Comparison of ENCODE assay signal across 8 cellular contexts in genomic region chr19:8412783-8413592, GRCh38. TPM values are rescaled to one million over a fixed set of nuclear protein-coding genes. Genes with fewer than 3 reads are reported as not detected.
DNase-seq lines count a peak whose midpoint lies in the region; ATAC-seq and TF ChIP-seq lines count a peak whose summit lies in the region.

TSS of gene MARCHF2 (plus strand) at chr19:8413305. CDS start at chr19:8421841, 8,536 bp downstream.

- H3K4me2 ChIP-seq in fibroblast of lung (ENCODE audit: extremely low read depth, insufficient read depth, low read length): peak within 1 kb of the TSS; percentile 89

- peak; percentile 98 to 100 (median 99) for ATAC-seq in natural killer cell

- peak within 1 kb of the TSS; percentile 52 to 78 (median 58) for H3K4me3 ChIP-seq in fibroblast of lung (replicated peaks in 1 of 4; ENCODE audit: control extremely low read depth in 1 of 4, insufficient read depth in 1 of 4, low read depth in 3 of 4, low read length in 4 of 4)

- H3K79me2 ChIP-seq in fibroblast of lung (ENCODE audit: control insufficient read depth, insufficient read depth, low read length): no peaks in the 10 kb centered on the region

- peak; percentile 75 for TF ChIP-seq CTCF in LNCAP (IDR thresholded peaks at IDR 0.05)
- peak; percentile 33 to 42 for TF ChIP-seq CTCF in fibroblast of lung (conservative IDR thresholded peaks at IDR 0.05 in 1 of 2, IDR thresholded peaks at IDR 0.05 in 1 of 2; ENCODE audit: low read depth in 1 of 2, low read length in 2 of 2)
- TF ChIP-seq CTCF in natural killer cell (IDR thresholded peaks at IDR 0.05): peak; percentile 63

- intact Hi-C loops in activated T-helper 1 cell treated with anti-CD3 and anti-CD28 coated beads, Interleukin-12 subunit alpha, Interleukin-12 subunit beta, Interleukin-2, Interleukin-4 antibody, amounts not matched to agents 30 ng/mL and 10 ng/mL and 1 ng/mL, durations not matched to agents 14 hours and 24 hours and 36 hours (cut with micrococcal nuclease): loop anchor here (1.0 to 2.0 kb wide), 8 partner anchors 23 to 419 kb away; partner anchors contain the start of genes HNRNPM, MBD3L1, NDUFA7 and RAB11B
- intact Hi-C loops in natural killer cell (cut with micrococcal nuclease): loop anchor here (1.0 to 10.0 kb wide), 5 partner anchors 23 to 179 kb away; partner anchors contain the start of genes HNRNPM, MYO1F, RAB11B and ZNF414

- peak within 1 kb of the TSS; percentile 57 for H3K9ac ChIP-seq in fibroblast of lung (ENCODE audit: insufficient read depth, low read length)

- no peaks in the 10 kb centered on the region for H3K9me3 ChIP-seq in fibroblast of lung (ENCODE audit: control insufficient read depth, insufficient read depth, low read depth, low read length)

- H3K4me1 Mint-ChIP-seq in activated T-helper 1 cell treated with anti-CD3 and anti-CD28 coated beads, Interleukin-12 subunit alpha, Interleukin-12 subunit beta, Interleukin-2, Interleukin-4 antibody, amounts not matched to agents 30 ng/mL and 10 ng/mL and 1 ng/mL, durations not matched to agents 14 hours and 24 hours and 36 hours (ENCODE audit: low read depth): peaks cover 11% of the 10 kb centered on the region
- H3K4me1 Mint-ChIP-seq in natural killer cell: peaks cover 4 to 5% of the 10 kb centered on the region in 2 donors

- no peaks in the 10 kb centered on the region for H3K36me3 Mint-ChIP-seq in activated T-helper 1 cell treated with anti-CD3 and anti-CD28 coated beads, Interleukin-12 subunit alpha, Interleukin-12 subunit beta, Interleukin-2, Interleukin-4 antibody, amounts not matched to agents 30 ng/mL and 10 ng/mL and 1 ng/mL, durations not matched to agents 14 hours and 24 hours and 36 hours (ENCODE audit: low read depth)
- no peaks in the 10 kb centered on the region for H3K36me3 Mint-ChIP-seq in natural killer cell

- H4K20me1 ChIP-seq in fibroblast of lung (ENCODE audit: control insufficient read depth, extremely low read depth, insufficient read depth, low read length): no peaks in the 10 kb centered on the region

- H3K27ac ChIP-seq in fibroblast of lung (ENCODE audit: insufficient read depth, low read length): peak within 1 kb of the TSS; percentile 38

- no peaks in the 10 kb centered on the region for H3K9me3 Mint-ChIP-seq in activated T-helper 1 cell treated with anti-CD3 and anti-CD28 coated beads, Interleukin-12 subunit alpha, Interleukin-12 subunit beta, Interleukin-2, Interleukin-4 antibody, amounts not matched to agents 30 ng/mL and 10 ng/mL and 1 ng/mL, durations not matched to agents 14 hours and 24 hours and 36 hours
- no peaks in the 10 kb centered on the region for H3K9me3 Mint-ChIP-seq in natural killer cell

- peak within 1 kb of the TSS; percentile 16 for H3K27ac Mint-ChIP-seq in activated T-helper 1 cell treated with anti-CD3 and anti-CD28 coated beads, Interleukin-12 subunit alpha, Interleukin-12 subunit beta, Interleukin-2, Interleukin-4 antibody, amounts not matched to agents 30 ng/mL and 10 ng/mL and 1 ng/mL, durations not matched to agents 14 hours and 24 hours and 36 hours
- H3K27ac Mint-ChIP-seq in natural killer cell: no peak within 1 kb of the TSS

- H3K4me3 Mint-ChIP-seq in activated T-helper 1 cell treated with anti-CD3 and anti-CD28 coated beads, Interleukin-12 subunit alpha, Interleukin-12 subunit beta, Interleukin-2, Interleukin-4 antibody, amounts not matched to agents 30 ng/mL and 10 ng/mL and 1 ng/mL, durations not matched to agents 14 hours and 24 hours and 36 hours: peak within 1 kb of the TSS; percentile 56
- H3K4me3 Mint-ChIP-seq in natural killer cell: peak within 1 kb of the TSS; percentile 63

- peak within 1 kb of the TSS; percentile 83 for H2AFZ ChIP-seq in fibroblast of lung (ENCODE audit: low read length)

- H3K4me1 ChIP-seq in fibroblast of lung (ENCODE audit: control insufficient read depth, extremely low read depth, insufficient read depth, low read length): peaks cover 3% of the 10 kb centered on the region

- no peaks in the 10 kb centered on the region for H3K36me3 ChIP-seq in fibroblast of lung (ENCODE audit: control insufficient read depth, insufficient read depth, low read length)

- H3K27me3 ChIP-seq in fibroblast of lung (ENCODE audit: control insufficient read depth, insufficient read depth, low read length): no peaks in the 10 kb centered on the region

- DNase-seq in EL: peak; percentile 96
- DNase-seq in GOT3 (lab: John Stamatoyannopoulos, UW): peak; percentile 89
- DNase-seq in RPMI7951 (ENCODE audit: low read depth): peak; percentile 94
- peak; percentile 95 for DNase-seq in activated T-helper 1 cell treated with anti-CD3 and anti-CD28 coated beads, Interleukin-12 subunit alpha, Interleukin-12 subunit beta, Interleukin-2, Interleukin-4 antibody, amounts not matched to agents 30 ng/mL and 10 ng/mL and 1 ng/mL, durations not matched to agents 14 hours and 24 hours and 36 hours (ENCODE audit: low spot score)
- DNase-seq in fibroblast of lung (ENCODE audit: low read depth in 2 of 2): peak; percentile 93 to 97
- DNase-seq in natural killer cell: peak; percentile 96
- peak; percentile 92 to 98 (median 95) for DNase-seq in stimulated activated naive CD4-positive, alpha-beta T cell (lab: John Stamatoyannopoulos, UW)

- H3K27me3 Mint-ChIP-seq in activated T-helper 1 cell treated with anti-CD3 and anti-CD28 coated beads, Interleukin-12 subunit alpha, Interleukin-12 subunit beta, Interleukin-2, Interleukin-4 antibody, amounts not matched to agents 30 ng/mL and 10 ng/mL and 1 ng/mL, durations not matched to agents 14 hours and 24 hours and 36 hours (ENCODE audit: insufficient read depth): no peaks in the 10 kb centered on the region
- no peaks in the 10 kb centered on the region for H3K27me3 Mint-ChIP-seq in natural killer cell (ENCODE audit: low read depth in 2 of 2)

RNA-seq across cellular contexts. Expression of gene MARCHF2, which starts in this region (rescaled TPM):
- total RNA-seq in RPMI7951 (2014; rRNA removed; shearing (Covaris generic)): 27.3 and 46.6 TPM in 2 replicates
- 8.1 and 9.6 TPM in 2 replicates for total RNA-seq in activated T-helper 1 cell treated with anti-CD3 and anti-CD28 coated beads, Interleukin-12 subunit alpha, Interleukin-12 subunit beta, Interleukin-2, Interleukin-4 antibody, amounts not matched to agents 30 ng/mL and 10 ng/mL and 1 ng/mL, durations not matched to agents 14 hours and 24 hours and 36 hours
- 57.5 and 90.8 TPM in 2 replicates for total RNA-seq in fibroblast of lung
- 16.8 and 19.4 TPM in 2 replicates for polyA plus RNA-seq in fibroblast of lung
- 24.0 and 28.1 TPM in 2 replicates for polyA plus RNA-seq in fibroblast of lung (2012)
- 20.1 and 23.2 TPM in 2 replicates for polyA minus RNA-seq in fibroblast of lung (ENCODE audit: low replicate concordance)
- total RNA-seq in natural killer cell: 10 to 100 TPM; 32.4 to 42.3 (median 37.2) TPM

Comparison
In these comparisons a context has a peak if more than half of its experiments do, and no peak if none do; other contexts are left out.
1. Peak in every context shown above with its lines: DNase-seq, ATAC-seq, H3K4me3 ChIP-seq and H3K27ac ChIP-seq.